Comparison of ENCODE assay signal across 16 cellular contexts in the genomic region with DNA sequence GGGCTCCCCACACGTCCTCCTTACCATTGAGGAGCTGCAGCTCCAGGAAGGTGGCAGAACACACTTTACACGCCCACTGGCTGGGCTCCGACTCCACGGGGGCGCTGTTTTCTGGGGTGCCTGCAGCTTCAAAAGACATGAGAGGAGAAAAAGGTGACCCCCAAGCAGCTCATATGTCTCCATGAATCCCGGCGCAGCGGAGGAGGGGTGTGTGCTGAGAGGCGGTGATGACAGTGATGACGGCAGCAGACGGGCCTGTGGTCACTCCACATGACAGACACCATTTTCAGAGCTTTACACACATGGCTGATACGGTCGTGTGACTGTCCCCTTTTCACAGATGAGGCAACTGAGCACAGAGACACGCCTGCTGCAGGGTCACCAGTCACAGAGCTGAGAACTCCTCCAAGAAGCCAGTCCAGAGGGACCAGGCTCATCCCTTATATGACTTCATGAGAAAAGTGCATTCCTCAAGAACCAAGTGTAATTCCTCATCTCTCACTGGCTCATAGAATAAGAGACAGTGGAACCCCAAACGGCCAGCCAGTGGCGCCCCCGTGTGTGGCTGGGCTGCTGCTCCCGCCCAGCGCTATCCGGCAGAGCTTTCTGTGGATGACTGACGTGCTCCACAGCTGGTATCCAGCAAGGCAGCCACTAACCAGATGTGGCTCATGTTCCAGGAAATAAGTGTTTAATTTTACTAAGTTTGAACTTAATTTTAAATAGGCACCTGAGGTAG. TPM values are rescaled to one million over a fixed set of nuclear protein-coding genes. Genes with fewer than 3 reads are reported as not detected.
DNase-seq lines count a peak whose midpoint lies in the region; TF ChIP-seq lines count a peak whose summit lies in the region.
"Had no signal": no experiment of that assay in that cellular context is flagged by ENCODE, and none has a peak within 500 bp of the region (broad histone marks: within the 10 kb centered on the region; RNA-seq: fewer than 3 reads in every experiment).

No MANE protein-coding gene starts in this region.

- peak overlapping the region; percentile 58 for H3K18ac ChIP-seq in neuronal stem cell (ENCODE audit: low read length)

- H3K23ac ChIP-seq in neuronal stem cell (ENCODE audit: low read depth, low read length, poor library complexity): no peak overlapping the region

- H3K27me3 Mint-ChIP-seq in chondrocyte (ENCODE audit: low read depth): no peaks in the 10 kb centered on the region
- H3K27me3 Mint-ChIP-seq: CD4-positive, alpha-beta memory T cell had no signal

- H3K14ac ChIP-seq in neuronal stem cell (ENCODE audit: low read length): no peak overlapping the region

- no peak overlapping the region for H2AFZ ChIP-seq in neuronal stem cell (ENCODE audit: low read length)

- H3K36me3 ChIP-seq in BLaER1 (peaks cover 31% of the 10 kb centered on the region), neuronal stem cell (replicated peaks in 1 of 2; ENCODE audit: control insufficient read depth in 2 of 2, insufficient read depth in 2 of 2, low read length in 2 of 2) (peaks cover 2 to 9% of the 10 kb centered on the region in 2 donors)

- H3K4ac ChIP-seq in neuronal stem cell (ENCODE audit: low read length): no peak overlapping the region

- H2BK15ac ChIP-seq in neuronal stem cell (ENCODE audit: low read length): no peak overlapping the region

- no peak overlapping the region for H2AK5ac ChIP-seq in neuronal stem cell (ENCODE audit: low read depth, low read length)

- H3K27ac ChIP-seq in BLaER1 (peak overlapping the region; percentile 58; the same call in 1 of the 2 replicates), neuronal stem cell (replicated peaks; ENCODE audit: low read length) (no peak overlapping the region)
- H3K27ac ChIP-seq: body of pancreas had no signal

- H4K8ac ChIP-seq in neuronal stem cell (ENCODE audit: low read depth, low read length): no peak overlapping the region

- in situ Hi-C loops in KBM-7 (cut with MboI; ENCODE audit: low pct_unique_long_range_greater_than_20kb, low sequenced_read_pairs): no loop called here

- no peak overlapping the region for H2BK12ac ChIP-seq in neuronal stem cell (ENCODE audit: low read length)

- DNase-seq in KBM-7 (peak; percentile 5), chondrocyte (ENCODE audit: low spot score) (no peak), neuronal stem cell (ENCODE audit: low spot score) (no peak), ecto neural progenitor cell (ENCODE audit: low spot score) (no peak), NCI-H2029 (lab: John Stamatoyannopoulos, UW) (no peak), C1 segment of cervical spinal cord (lab: John Stamatoyannopoulos, UW) (no peak)
- no peak for DNase-seq in activated CD4-positive, alpha-beta T cell treated with anti-CD3 and anti-CD28 coated beads for 1 hour
- DNase-seq: activated CD8-positive, alpha-beta memory T cell treated with anti-CD3 and anti-CD28 coated beads for 24 hours; body of pancreas; CD4-positive, alpha-beta memory T cell; Karpas-422; left cardiac atrium; NCI-H2081; NCI-H82; stimulated activated naive CD4-positive, alpha-beta T cell had no signal

- no peaks in the 10 kb centered on the region for H3K9me3 Mint-ChIP-seq in chondrocyte (ENCODE audit: low read depth)

- no peaks in the 10 kb centered on the region for H3K79me1 ChIP-seq in neuronal stem cell (ENCODE audit: low read depth, low read length)

- H3K9ac ChIP-seq in BLaER1 (no peak overlapping the region), neuronal stem cell (ENCODE audit: low read depth, low read length, poor library complexity) (no peak overlapping the region)

- no peaks in the 10 kb centered on the region for H4K20me1 ChIP-seq in BLaER1

- H4K91ac ChIP-seq in neuronal stem cell (ENCODE audit: low read depth, low read length, poor library complexity): no peak overlapping the region

- H3K4me3 ChIP-seq in BLaER1 (no peak overlapping the region), neuronal stem cell (ENCODE audit: low read length in 2 of 2) (no peak overlapping the region)
- H3K4me3 ChIP-seq: body of pancreas had no signal

- H3K4me1 ChIP-seq in BLaER1 (peaks cover 81% of the 10 kb centered on the region), neuronal stem cell (ENCODE audit: control insufficient read depth in 2 of 2, insufficient read depth in 1 of 2, low read depth in 1 of 2, low read length in 2 of 2) (peaks cover 2 to 3% of the 10 kb centered on the region in 2 donors)
- H3K4me1 ChIP-seq: body of pancreas had no signal

- peak overlapping the region; percentile 31; the same call in 1 of the 2 replicates for H3K4me2 ChIP-seq in BLaER1
- H3K4me2 ChIP-seq in neuronal stem cell (ENCODE audit: insufficient read depth, low read length, poor library complexity, severe bottlenecking): no peak overlapping the region

- no peak overlapping the region for H2BK5ac ChIP-seq in neuronal stem cell (ENCODE audit: low read length)

- H3K9me3 ChIP-seq in BLaER1 (no peaks in the 10 kb centered on the region), neuronal stem cell (replicated peaks in 1 of 2; ENCODE audit: control insufficient read depth in 2 of 2, insufficient read depth in 1 of 2, low read depth in 1 of 2, low read length in 2 of 2) (no peaks in the 10 kb centered on the region)
- H3K9me3 ChIP-seq: body of pancreas had no signal

- TF ChIP-seq CTCF in chondrocyte (IDR thresholded peaks at IDR 0.05): peak; percentile 38

- no CpG with 5 or more reads among the region's 21 CpGs for WGBS in neuronal stem cell (ENCODE audit: extremely low coverage in 2 of 2, insufficient read length in 2 of 2, insufficient replicate concordance in 1 of 2), 2 donors

- H3K4me3 Mint-ChIP-seq in chondrocyte (ENCODE audit: unreplicated experiment): no peak overlapping the region
- H3K4me3 Mint-ChIP-seq: CD4-positive, alpha-beta memory T cell had no signal

- peaks cover 5% of the 10 kb centered on the region for H3K36me3 Mint-ChIP-seq in chondrocyte (ENCODE audit: low read depth)

- H3K27me3 ChIP-seq in BLaER1 (no peaks in the 10 kb centered on the region), neuronal stem cell (ENCODE audit: control insufficient read depth in 3 of 3, insufficient read depth in 3 of 3, low read depth in 1 of 3, low read length in 3 of 3) (peaks cover 0 to 4% (median 0%) of the 10 kb centered on the region in 3 experiments)
- H3K27me3 ChIP-seq: body of pancreas had no signal

- H2BK120ac ChIP-seq in neuronal stem cell (ENCODE audit: low read depth, low read length): no peak overlapping the region

- peaks cover 6% of the 10 kb centered on the region for H3K4me1 Mint-ChIP-seq in chondrocyte (ENCODE audit: low read depth)

- H3K27ac Mint-ChIP-seq in chondrocyte (ENCODE audit: unreplicated experiment): no peak overlapping the region
- H3K27ac Mint-ChIP-seq: CD4-positive, alpha-beta memory T cell had no signal

RNA-seq across cellular contexts. Expression of a gene that starts 31.9 kb away (rescaled TPM):
- 4.9 to 9.2 TPM (median 7.8 TPM) in 3 replicates for total RNA-seq in chondrocyte
- polyA plus RNA-seq in neuronal stem cell (2013, experiment 1 of 2): 4.5 TPM
- 4.3 TPM for polyA plus RNA-seq in neuronal stem cell (2013, experiment 2 of 2)
